Comparison of ENCODE assay signal across 23 cellular contexts in the genomic region with DNA sequence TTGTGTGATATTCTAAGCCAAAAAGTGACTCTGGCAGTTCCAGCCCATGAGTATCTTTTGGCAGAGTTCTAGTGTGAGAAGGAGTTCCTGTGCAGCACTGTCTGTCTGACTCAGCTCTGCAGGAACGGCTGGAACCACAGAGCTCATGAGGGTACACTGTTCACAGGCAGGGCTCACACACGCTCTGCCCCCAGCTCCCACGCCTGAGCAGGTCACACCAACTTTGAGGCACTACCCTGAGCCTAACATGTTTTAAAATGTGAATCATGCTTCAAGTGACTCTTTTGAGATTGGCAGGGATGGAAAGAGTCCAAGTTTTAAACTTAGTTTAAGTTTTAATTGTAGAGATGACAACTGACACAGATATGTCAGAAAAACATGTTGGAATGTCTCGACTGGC.
DNase-seq lines count a peak whose midpoint lies in the region; ATAC-seq and TF ChIP-seq lines count a peak whose summit lies in the region.
"Had no signal": no experiment of that assay in that cellular context is flagged by ENCODE, and none has a peak within 500 bp of the region (broad histone marks: within the 10 kb centered on the region; RNA-seq: fewer than 3 reads in every experiment).

No MANE protein-coding gene starts in this region.

- H3K27me3 ChIP-seq in GM23248 (replicated peaks; ENCODE audit: insufficient read depth) = no peaks in the 10 kb centered on the region
- H3K27me3 ChIP-seq: brain microvascular endothelial cell had no signal

- WGBS in GM23248 (ENCODE audit: low coverage in 1 of 2, low lambda C conversion rate in 2 of 2, missing lambda C conversion rate in 2 of 2), 2 experiments = 6 to 8% methylated on average over 4 of the region's 4 CpGs
- WGBS in lower leg skin, 2 donors = 44 to 53% methylated on average over 4 of the region's 4 CpGs

- no peak for TF ChIP-seq POLR2A in lower leg skin (IDR thresholded peaks at IDR 0.05)

- H3K4me3 ChIP-seq in GM23248 (no peak overlapping the region), lower leg skin (ENCODE audit: low read depth, poor library complexity, severe bottlenecking) (no peak overlapping the region)
- H3K4me3 ChIP-seq: coronary artery, skin epidermis had no signal

- H3K9me2 ChIP-seq in GM23248 (ENCODE audit: insufficient read depth) = no peaks in the 10 kb centered on the region

- no peak overlapping the region for H3K9ac ChIP-seq in GM23248

- H2AFZ ChIP-seq in GM23248 = no peak overlapping the region

- peak; percentile 56 for DNase-seq in GM23248
- peak; percentile 63 for DNase-seq in astrocyte of the hippocampus (ENCODE audit: low read depth, low spot score)
- peak; percentile 85 for DNase-seq in kidney tubule cell (ENCODE audit: low spot score)
- DNase-seq in superior temporal gyrus (ENCODE audit: extremely low spot score) = peak; percentile 20
- DNase-seq in lower leg skin (ENCODE audit: low spot score in 2 of 2) = no peak
- DNase-seq: activated CD4-positive, alpha-beta T cell treated with anti-CD3 and anti-CD28 coated beads for 48 hours; activated CD8-positive, alpha-beta memory T cell treated with anti-CD3 and anti-CD28 coated beads, Interleukin-2, amount 10 ng/mL, durations not matched to agents 7 days and 5 days; activated naive CD8-positive, alpha-beta T cell treated with anti-CD3 and anti-CD28 coated beads for 36 hours; brain microvascular endothelial cell; Caco-2; naive thymus-derived CD8-positive, alpha-beta T cell; NCI-H1436; NCI-H2171; NCI-H526; SHP77 had no signal

- H3K27ac ChIP-seq in GM23248 = no peak overlapping the region
- H3K27ac ChIP-seq: brain microvascular endothelial cell, coronary artery, skin epidermis had no signal

- TF ChIP-seq CTCF in lower leg skin (IDR thresholded peaks at IDR 0.05) = no peak

- H3F3A ChIP-seq in GM23248 (ENCODE audit: insufficient read depth) = no peaks in the 10 kb centered on the region

- H3K9me3 ChIP-seq in GM23248 (ENCODE audit: low read depth) = no peaks in the 10 kb centered on the region
- H3K9me3 ChIP-seq: Caco-2 had no signal

- intact Hi-C loops in lower leg skin (cut with DNase I; ENCODE audit: low total_unique reads) = no loop called here

- no peaks in the 10 kb centered on the region for H3K36me3 ChIP-seq in GM23248 (ENCODE audit: low read depth)
- H3K36me3 ChIP-seq: brain microvascular endothelial cell had no signal

- in situ Hi-C loops in GM23248 (cut with MboI) = no loop called here

- H3K4me2 ChIP-seq in GM23248 (ENCODE audit: unreplicated experiment) = no peak overlapping the region

- ATAC-seq in GM19035 (IDR thresholded peaks at IDR 0.05; ENCODE audit: unreplicated experiment) = no peak
- ATAC-seq in HG02642 (IDR thresholded peaks at IDR 0.05; ENCODE audit: poor library complexity, unreplicated experiment) = no peak
- no peak for ATAC-seq in GM18873 (IDR thresholded peaks at IDR 0.05; ENCODE audit: low FRiP score, unreplicated experiment)
- ATAC-seq: activated CD8-positive, alpha-beta memory T cell treated with anti-CD3 and anti-CD28 coated beads, Interleukin-2, amount 10 ng/mL, durations not matched to agents 7 days and 5 days; activated T-helper 17 cell treated with anti-CD3 and anti-CD28 coated beads, Interleukin-2, amount 50 U/mL, for 72 hours; HCT116; HepG2; naive thymus-derived CD8-positive, alpha-beta T cell had no signal

- no peaks in the 10 kb centered on the region for H3K4me1 ChIP-seq in GM23248 (ENCODE audit: insufficient read depth)
- H3K4me1 ChIP-seq: Caco-2 had no signal

- no peaks in the 10 kb centered on the region for H4K20me1 ChIP-seq in GM23248 (ENCODE audit: insufficient read depth)

- H3K79me2 ChIP-seq in GM23248 (ENCODE audit: insufficient read depth) = no peaks in the 10 kb centered on the region

Comparison
In these comparisons a context has a peak if more than half of its experiments do, and no peak if none do; other contexts are left out.
1. DNase-seq: peak in GM23248 (single experiment), astrocyte of the hippocampus (single experiment), kidney tubule cell (single experiment) and superior temporal gyrus (single experiment); none in lower leg skin (0 of 2).